In the genomic region with DNA sequence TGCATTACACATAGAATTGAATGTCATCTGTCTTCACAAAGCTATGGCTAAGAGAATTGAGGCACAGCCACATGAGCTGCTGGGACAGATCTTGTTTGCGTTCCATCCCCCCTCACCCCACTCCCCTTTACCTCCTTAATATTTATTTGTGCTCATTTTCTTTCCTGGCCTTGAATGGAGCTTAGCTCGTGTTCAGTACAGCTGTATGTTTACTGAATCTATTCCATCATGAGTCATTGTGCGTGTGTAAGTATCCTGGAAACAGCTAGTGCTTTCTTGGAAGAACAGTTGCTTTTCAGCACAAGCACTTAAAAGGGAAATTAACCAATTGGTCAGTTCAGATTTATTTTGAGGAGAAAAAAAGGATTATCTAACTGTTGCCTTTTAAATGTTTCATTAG, we compare ENCODE assay signal across 11 cellular contexts. TPM values are rescaled to one million over a fixed set of nuclear protein-coding genes. Genes with fewer than 3 reads are reported as not detected.
DNase-seq lines count a peak whose midpoint lies in the region; ATAC-seq and TF ChIP-seq lines count a peak whose summit lies in the region.
"Had no signal": no experiment of that assay in that cellular context is flagged by ENCODE, and none has a peak within 500 bp of the region (broad histone marks: within the 10 kb centered on the region; RNA-seq: fewer than 3 reads in every experiment).

No MANE protein-coding gene starts in this region.

- intact Hi-C loops in upper lobe of right lung (cut with DNase I), result no loop called here

- TF ChIP-seq CTCF in fibroblast of the aortic adventitia (IDR thresholded peaks at IDR 0.05; ENCODE audit: insufficient read depth, low read length), result no peak
- TF ChIP-seq CTCF in upper lobe of right lung (IDR thresholded peaks at IDR 0.05), result no peak

- DNase-seq in LHCN-M2 (ENCODE audit: low read depth) (peak; percentile 89), NCI-H82 treated with DMSO at 0.1 percent for 48 hours (lab: John Stamatoyannopoulos, UW; ENCODE audit: unreplicated experiment) (peak; percentile 75), fibroblast of the aortic adventitia (ENCODE audit: low read depth) (peak; percentile 33), renal cortical epithelial cell (ENCODE audit: low read depth) (peak; percentile 73), T-helper 2 cell (no peak), upper lobe of right lung (no peak), hepatic stellate cell (ENCODE audit: low spot score) (no peak)
- DNase-seq: esophagus squamous epithelium, tibial artery had no signal

- H3K27ac ChIP-seq in upper lobe of right lung, result no peak overlapping the region
- H3K27ac ChIP-seq: esophagus squamous epithelium, skin epidermis, tibial artery had no signal

- H3K27me3 ChIP-seq in upper lobe of right lung, result no peaks in the 10 kb centered on the region

- no peaks in the 10 kb centered on the region for H3K9me3 ChIP-seq in upper lobe of right lung
- H3K9me3 ChIP-seq: esophagus squamous epithelium, tibial artery had no signal

- no peak for ATAC-seq in upper lobe of right lung
- ATAC-seq in GM21367 (IDR thresholded peaks at IDR 0.05; ENCODE audit: unreplicated experiment), result no peak

- no peaks in the 10 kb centered on the region for H3K36me3 ChIP-seq in upper lobe of right lung
- H3K36me3 ChIP-seq: esophagus squamous epithelium, tibial artery had no signal

- no peak overlapping the region for H3K4me3 ChIP-seq in fibroblast of the aortic adventitia (ENCODE audit: low read depth, low read length)
- H3K4me3 ChIP-seq in upper lobe of right lung, result no peak overlapping the region
- H3K4me3 ChIP-seq: esophagus squamous epithelium, skin epidermis, tibial artery had no signal

- H3K4me1 ChIP-seq in upper lobe of right lung, result no peaks in the 10 kb centered on the region
- H3K4me1 ChIP-seq: esophagus squamous epithelium, tibial artery had no signal

RNA-seq across cellular contexts. Expression of a gene that starts 14.7 kb away (rescaled TPM):
- total RNA-seq in LHCN-M2 (2014; rRNA removed) (1.4 and 2.1 TPM in 2 replicates), fibroblast of the aortic adventitia (ENCODE audit: low replicate concordance) (0.36 TPM in 1 of 2 replicates, not detected in the other), renal cortical epithelial cell (0.17 and 0.80 TPM in 2 replicates), upper lobe of right lung (14.1 TPM)
- polyA plus RNA-seq in LHCN-M2 (2012), result 0.16 TPM

Comparison
In these comparisons a context has a peak if more than half of its experiments do, and no peak if none do; other contexts are left out.
1. DNase-seq: peak in LHCN-M2 (single experiment), NCI-H82 treated with DMSO at 0.1 percent for 48 hours (single experiment), fibroblast of the aortic adventitia (single experiment) and renal cortical epithelial cell (single experiment); none in T-helper 2 cell (0 of 5), upper lobe of right lung (single experiment) and hepatic stellate cell (single experiment).